In the genomic region with DNA sequence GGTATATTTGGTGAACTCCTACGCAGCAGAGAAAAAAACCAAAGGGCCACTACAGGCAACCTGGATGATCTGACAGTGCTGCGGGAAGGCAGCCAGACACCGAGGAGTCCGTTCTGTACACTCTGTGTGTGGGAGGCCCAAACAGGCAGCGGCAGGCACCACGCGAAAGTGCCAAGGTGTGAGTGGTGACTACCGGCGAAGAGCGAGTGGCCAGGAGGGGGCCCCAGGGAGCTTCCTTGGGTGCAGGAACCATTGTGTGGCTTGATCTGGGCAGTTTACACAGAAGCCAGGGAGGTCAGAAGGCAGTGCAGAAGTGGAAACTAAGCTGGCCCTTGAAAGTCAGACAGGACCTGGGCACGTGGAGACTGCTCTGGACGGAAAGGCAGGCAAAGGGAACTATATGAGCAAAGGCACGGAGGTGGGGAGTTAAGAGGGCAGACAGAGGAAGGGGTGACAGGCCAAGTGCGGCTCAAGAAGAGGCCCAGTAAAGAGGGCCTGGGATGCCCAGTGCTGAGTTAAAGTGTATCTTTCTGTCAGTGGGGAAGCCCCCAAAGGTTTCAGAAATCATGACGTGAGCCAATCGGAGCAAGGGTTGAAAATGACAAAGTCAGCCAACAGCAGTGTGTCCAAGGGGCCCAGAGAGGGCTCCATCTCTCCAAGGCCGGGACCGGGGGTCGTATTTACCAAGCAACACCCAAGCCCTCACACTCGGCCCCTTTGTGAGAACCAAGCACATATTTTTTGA, we compare ENCODE assay signal across 9 cellular contexts. TPM values are rescaled to one million over a fixed set of nuclear protein-coding genes. Genes with fewer than 3 reads are reported as not detected.
DNase-seq lines count a peak whose midpoint lies in the region; ATAC-seq and TF ChIP-seq lines count a peak whose summit lies in the region.
"Had no signal": no experiment of that assay in that cellular context is flagged by ENCODE, and none has a peak within 500 bp of the region (broad histone marks: within the 10 kb centered on the region; RNA-seq: fewer than 3 reads in every experiment).

No MANE protein-coding gene starts in this region.

- peak; percentile 66 for TF ChIP-seq CTCF in GM12874 (IDR thresholded peaks at IDR 0.05; ENCODE audit: insufficient read depth, low read depth, low read length)
- TF ChIP-seq CTCF in Peyer's patch (IDR thresholded peaks at IDR 0.05), result peak; percentile 30 to 67 (median 56)

- H3K9me3 ChIP-seq in Peyer's patch (no peaks in the 10 kb centered on the region), iPS-15b (ENCODE audit: control insufficient read depth, insufficient read depth, low read length) (no peaks in the 10 kb centered on the region)
- H3K9me3 ChIP-seq: SJSA1 had no signal

- H3K36me3 ChIP-seq in Peyer's patch (no peaks in the 10 kb centered on the region), iPS-15b (ENCODE audit: control insufficient read depth, insufficient read depth, low read length) (no peaks in the 10 kb centered on the region)

- peak overlapping the region; percentile 24 for H3K9ac ChIP-seq in iPS-15b (ENCODE audit: low read depth, low read length)

- TF ChIP-seq POLR2A in Peyer's patch (IDR thresholded peaks at IDR 0.05), result peak in 1 of 2 donors; percentile 21

- H3K4me1 ChIP-seq in Peyer's patch, result peaks cover 0 to 39% (median 11%) of the 10 kb centered on the region in 4 donors
- peaks cover 4% of the 10 kb centered on the region for H3K4me1 ChIP-seq in iPS-15b (ENCODE audit: control insufficient read depth, insufficient read depth, low read length)

- H3K27me3 ChIP-seq in Peyer's patch (no peaks in the 10 kb centered on the region), iPS-15b (ENCODE audit: control insufficient read depth, insufficient read depth, low read length) (no peaks in the 10 kb centered on the region)
- H3K27me3 ChIP-seq: SJSA1 had no signal

- H3K4me3 ChIP-seq in Peyer's patch (no peak overlapping the region), iPS-15b (ENCODE audit: low read depth, low read length) (no peak overlapping the region)
- H3K4me3 ChIP-seq: SJSA1 had no signal

- DNase-seq in Peyer's patch, result peak; percentile 54 to 85 (median 79)
- DNase-seq in amygdala (lab: John Stamatoyannopoulos, UW), result peak in 37 of 56 donors; percentile 11 to 73 (median 43)
- peak; percentile 43 for DNase-seq in stimulated activated CD4-positive, alpha-beta T cell treated with anti-CD3 and anti-CD28 coated beads, Interleukin-1b, Interleukin-23, amount 100 ng/mL, for 48 hours
- no peak for DNase-seq in cerebellar nuclear complex (lab: John Stamatoyannopoulos, UW)
- DNase-seq in NCI-H128 (lab: John Stamatoyannopoulos, UW; ENCODE audit: unreplicated experiment), result no peak

- peak overlapping the region in 3 of 4 donors; percentile 61 to 77 (median 64) for H3K27ac ChIP-seq in Peyer's patch
- H3K27ac ChIP-seq: SJSA1 had no signal

- ATAC-seq in GM21515 (IDR thresholded peaks at IDR 0.05; ENCODE audit: unreplicated experiment), result no peak

RNA-seq across cellular contexts. Expression of a gene that starts 10.6 kb away (rescaled TPM):
- 10 to 100 TPM; 39.1 to 56.1 (median 51.4) TPM for total RNA-seq in Peyer's patch

RNA-seq across cellular contexts. Expression of a gene that starts 55.0 kb away (rescaled TPM):
- total RNA-seq in Peyer's patch, result 100 to 1,000 TPM in 3 of 4 donors, 10 to 100 TPM in 1; 39.1 to 254 (median 114) TPM

Comparison
In these comparisons a context has a peak if more than half of its experiments do, and no peak if none do; other contexts are left out.
1. DNase-seq: peak in Peyer's patch (3 of 3), amygdala (37 of 56) and stimulated activated CD4-positive, alpha-beta T cell treated with anti-CD3 and anti-CD28 coated beads, Interleukin-1b, Interleukin-23, amount 100 ng/mL, for 48 hours (single experiment); none in cerebellar nuclear complex (0 of 2) and NCI-H128 (single experiment).